13 cellular contexts compared by ENCODE assay signal in genomic region chr9:78685471-78685870, GRCh38.
"Had no signal": no experiment of that assay in that cellular context is flagged by ENCODE, and none has a peak within 500 bp of the region (broad histone marks: within the 10 kb centered on the region; RNA-seq: fewer than 3 reads in every experiment).

No MANE protein-coding gene starts in this region.

- H3K36me3 ChIP-seq: cardiac muscle cell, pancreas, transverse colon, vagina had no signal

- H3K9me3 ChIP-seq: pancreas, transverse colon, vagina had no signal

- H3K27me3 ChIP-seq: cardiac muscle cell, pancreas, transverse colon, vagina had no signal

- H3K4me1 Mint-ChIP-seq: activated CD4-positive, alpha-beta memory T cell treated with anti-CD3 and anti-CD28 coated beads, Interleukin-2, amount 10 ng/mL, durations not matched to agents 7 days and 5 days; activated naive CD8-positive, alpha-beta T cell treated with anti-CD3 and anti-CD28 coated beads, Interleukin-2, amount 10 ng/mL, durations not matched to agents 7 days and 5 days; stimulated activated naive B cell treated with anti-CD40 and anti-IgM and Interleukin-4, amounts not matched to agents 10 μg/mL and 1 μg/mL and 100 μg/mL, for 72 hours; T-helper 17 cell; WTC11 had no signal

- H3K9me3 Mint-ChIP-seq: activated naive CD8-positive, alpha-beta T cell treated with anti-CD3 and anti-CD28 coated beads, Interleukin-2, amount 10 ng/mL, durations not matched to agents 7 days and 5 days; stimulated activated naive B cell treated with anti-CD40 and anti-IgM and Interleukin-4, amounts not matched to agents 10 μg/mL and 1 μg/mL and 100 μg/mL, for 72 hours had no signal

- H3K36me3 Mint-ChIP-seq: activated naive CD8-positive, alpha-beta T cell treated with anti-CD3 and anti-CD28 coated beads, Interleukin-2, amount 10 ng/mL, durations not matched to agents 7 days and 5 days; stimulated activated naive B cell treated with anti-CD40 and anti-IgM and Interleukin-4, amounts not matched to agents 10 μg/mL and 1 μg/mL and 100 μg/mL, for 72 hours; WTC11 had no signal

- H3K4me3 ChIP-seq: cardiac muscle cell, dorsolateral prefrontal cortex, pancreas, transverse colon, vagina had no signal

- H3K27ac Mint-ChIP-seq: activated CD4-positive, alpha-beta memory T cell treated with anti-CD3 and anti-CD28 coated beads, Interleukin-2, amount 10 ng/mL, durations not matched to agents 7 days and 5 days; activated naive CD8-positive, alpha-beta T cell treated with anti-CD3 and anti-CD28 coated beads, Interleukin-2, amount 10 ng/mL, durations not matched to agents 7 days and 5 days; stimulated activated naive B cell treated with anti-CD40 and anti-IgM and Interleukin-4, amounts not matched to agents 10 μg/mL and 1 μg/mL and 100 μg/mL, for 72 hours; T-helper 17 cell; WTC11 had no signal

- DNase-seq: activated CD4-positive, alpha-beta memory T cell treated with anti-CD3 and anti-CD28 coated beads, Interleukin-2, amount 10 ng/mL, durations not matched to agents 7 days and 5 days; activated CD4-positive, alpha-beta T cell treated with anti-CD3 and anti-CD28 coated beads for 4 hours; activated gamma-delta T cell treated with Interleukin-2 at 50 U/mL for 16 hours; activated naive CD8-positive, alpha-beta T cell treated with anti-CD3 and anti-CD28 coated beads, Interleukin-2, amount 10 ng/mL, durations not matched to agents 7 days and 5 days; dorsolateral prefrontal cortex; pancreas; stimulated activated CD4-positive, alpha-beta T cell treated with anti-CD3 and anti-CD28 coated beads, Interleukin-2, amount 100 ng/mL, for 48 hours; stimulated activated naive B cell treated with anti-CD40 and anti-IgM and Interleukin-4, amounts not matched to agents 10 μg/mL and 1 μg/mL and 100 μg/mL, for 72 hours; T-helper 17 cell; transverse colon had no signal

- H3K27me3 Mint-ChIP-seq: activated CD4-positive, alpha-beta memory T cell treated with anti-CD3 and anti-CD28 coated beads, Interleukin-2, amount 10 ng/mL, durations not matched to agents 7 days and 5 days; activated naive CD8-positive, alpha-beta T cell treated with anti-CD3 and anti-CD28 coated beads, Interleukin-2, amount 10 ng/mL, durations not matched to agents 7 days and 5 days; T-helper 17 cell had no signal

- H3K27ac ChIP-seq: cardiac muscle cell, dorsolateral prefrontal cortex, pancreas, transverse colon, vagina had no signal

- H3K4me1 ChIP-seq: pancreas, transverse colon, vagina had no signal

- H3K4me3 Mint-ChIP-seq: activated CD4-positive, alpha-beta memory T cell treated with anti-CD3 and anti-CD28 coated beads, Interleukin-2, amount 10 ng/mL, durations not matched to agents 7 days and 5 days; activated naive CD8-positive, alpha-beta T cell treated with anti-CD3 and anti-CD28 coated beads, Interleukin-2, amount 10 ng/mL, durations not matched to agents 7 days and 5 days; stimulated activated naive B cell treated with anti-CD40 and anti-IgM and Interleukin-4, amounts not matched to agents 10 μg/mL and 1 μg/mL and 100 μg/mL, for 72 hours; T-helper 17 cell; WTC11 had no signal

- ATAC-seq: pancreas; stimulated activated naive B cell treated with anti-CD40 and anti-IgM and Interleukin-4, amounts not matched to agents 10 μg/mL and 1 μg/mL and 100 μg/mL, for 72 hours; T-helper 17 cell; WTC11 had no signal
